In genomic region chr13:107447591-107447990, GRCh38 we compare ENCODE assay signal across 20 cellular contexts.
DNase-seq lines count a peak whose midpoint lies in the region; ATAC-seq, FAIRE-seq and TF ChIP-seq lines count a peak whose summit lies in the region.
"Had no signal": no experiment of that assay in that cellular context is flagged by ENCODE, and none has a peak within 500 bp of the region (broad histone marks: within the 10 kb centered on the region; RNA-seq: fewer than 3 reads in every experiment).

No MANE protein-coding gene starts in this region.

- no peak overlapping the region for H3K4me3 ChIP-seq in bronchial epithelial cell (ENCODE audit: low read depth, low read length)
- H3K4me3 ChIP-seq: BLaER1 treated with 17β-estradiol and CSF1 and Interleukin-3, amounts not matched to agents 10 nM and 100 nM; GM23338 had no signal

- intact Hi-C loops in head of caudate nucleus (cut with DNase I): no loop called here

- DNase-seq in Caki2 (ENCODE audit: low read depth): peak; percentile 35
- DNase-seq in bronchial epithelial cell (ENCODE audit: low read depth): no peak
- peak; percentile 81 for DNase-seq in kidney tubule cell (ENCODE audit: low spot score)
- peak; percentile 90 for DNase-seq in renal cortical epithelial cell (ENCODE audit: low read depth)
- no peak for DNase-seq in dedifferentiated amniotic fluid mesenchymal stem cell (ENCODE audit: extremely low spot score)
- no peak for DNase-seq in head of caudate nucleus
- DNase-seq: 8988T; CD8-positive, alpha-beta T cell; DMS 273 treated with DMSO at 0.1 percent for 48 hours; DMS53; DND-41; EL; HCEC 1CT had no signal

- FAIRE-seq in bronchial epithelial cell (lab: Jason Lieb, UNC): peak; percentile 47
- FAIRE-seq: G401.6, GM12892, GM18507, HTR-8/SVneo had no signal

- ATAC-seq in GM18907 (IDR thresholded peaks at IDR 0.05; ENCODE audit: unreplicated experiment): no peak
- ATAC-seq: CD8-positive, alpha-beta T cell; GM23338 had no signal

- no peaks in the 10 kb centered on the region for H3K27me3 ChIP-seq in bronchial epithelial cell (ENCODE audit: control insufficient read depth, insufficient read depth, low read length)
- H3K27me3 ChIP-seq: BLaER1 treated with 17β-estradiol and CSF1 and Interleukin-3, amounts not matched to agents 10 nM and 100 nM had no signal

- H3K36me3 ChIP-seq in bronchial epithelial cell (ENCODE audit: control insufficient read depth, insufficient read depth, low read length): no peaks in the 10 kb centered on the region
- H3K36me3 ChIP-seq: BLaER1 treated with 17β-estradiol and CSF1 and Interleukin-3, amounts not matched to agents 10 nM and 100 nM had no signal

- in situ Hi-C loops in Caki2 (cut with HindIII; ENCODE audit: low pct_unique_long_range_greater_than_20kb, low sequenced_read_pairs): no loop called here

- TF ChIP-seq CTCF in bronchial epithelial cell (IDR thresholded peaks at IDR 0.05; ENCODE audit: insufficient read depth, low read length, severe bottlenecking): no peak

Comparison
In these comparisons a context has a peak if more than half of its experiments do, and no peak if none do; other contexts are left out.
1. DNase-seq: peak in Caki2 (single experiment), kidney tubule cell (single experiment) and renal cortical epithelial cell (single experiment); none in bronchial epithelial cell (single experiment), dedifferentiated amniotic fluid mesenchymal stem cell (single experiment) and head of caudate nucleus (0 of 42).